8 cellular contexts compared by ENCODE assay signal in genomic region chr16:87490091-87490798, GRCh38. TPM values are rescaled to one million over a fixed set of nuclear protein-coding genes. Genes with fewer than 3 reads are reported as not detected.
DNase-seq lines count a peak whose midpoint lies in the region; ATAC-seq and TF ChIP-seq lines count a peak whose summit lies in the region.

No MANE protein-coding gene starts in this region.

- H3K36me3 Mint-ChIP-seq in MCF 10A (ENCODE audit: insufficient read depth, unreplicated experiment) (peaks cover 7% of the 10 kb centered on the region), mesothelial cell of epicardium (no peaks in the 10 kb centered on the region)

- H3K4me3 Mint-ChIP-seq in MCF 10A (ENCODE audit: unreplicated experiment) (peak overlapping the region; percentile 88), mesothelial cell of epicardium (peak overlapping the region; percentile 71)

- H3K27ac Mint-ChIP-seq in MCF 10A (ENCODE audit: low read depth, unreplicated experiment) (peak overlapping the region; percentile 75), mesothelial cell of epicardium (peak overlapping the region; percentile 53)

- H3K27me3 ChIP-seq in heart left ventricle: no peaks in the 10 kb centered on the region

- TF ChIP-seq CTCF in heart left ventricle (IDR thresholded peaks at IDR 0.05) (no peak), MCF 10A (IDR thresholded peaks at IDR 0.05; ENCODE audit: unreplicated experiment) (no peak), mesothelial cell of epicardium (IDR thresholded peaks at IDR 0.05; ENCODE audit: unreplicated experiment) (no peak)

- CTCF ChIA-PET in MCF 10A (lab: Yijun Ruan, JAX): interaction anchor here (0.9 to 2.7 kb wide), 4 partner anchors 26 to 146 kb away, joined by 3 to 22 read pairs (median 6); no protein-coding TSS in a partner anchor

- DNase-seq in heart left ventricle (no peak), left cardiac atrium (no peak), MCF 10A (ENCODE audit: unreplicated experiment) (no peak), mesothelial cell of epicardium (ENCODE audit: low spot score in 2 of 2, unreplicated experiment in 2 of 2) (no peak), islet precursor cell (no peak)

- ATAC-seq in heart left ventricle: no peak
- no peak for ATAC-seq in left cardiac atrium
- no peak for ATAC-seq in GM19452 (IDR thresholded peaks at IDR 0.05; ENCODE audit: unreplicated experiment)
- ATAC-seq in GM21528 (IDR thresholded peaks at IDR 0.05; ENCODE audit: low FRiP score, unreplicated experiment): no peak

- intact Hi-C loops in heart left ventricle (cut with DNase I) (loop anchor here in 5 of 10 donors (2.0 to 10.0 kb wide), 7 partner anchors 25 to 97 kb away; partner anchors contain the start of gene MAP1LC3B (in 1 of the 5)), left cardiac atrium (cut with DNase I) (loop anchor here in 1 of 2 donors (2.0 kb wide), 1 partner anchor 25 kb away; no protein-coding TSS in a partner anchor), MCF 10A (cut with micrococcal nuclease) (loop anchor here (1.0 to 10.0 kb wide), 4 partner anchors 29 to 145 kb away; no protein-coding TSS in a partner anchor)

- H3K9me3 ChIP-seq in heart left ventricle: no peaks in the 10 kb centered on the region

- H3K27ac ChIP-seq in heart left ventricle (peak overlapping the region in 8 of 12 donors; percentile 1 to 69 (median 35)), urinary bladder (ENCODE audit: low read depth) (no peak overlapping the region)

- H3K4me1 Mint-ChIP-seq in MCF 10A (ENCODE audit: insufficient read depth, unreplicated experiment): peaks cover 46% of the 10 kb centered on the region
- peaks cover 56% of the 10 kb centered on the region for H3K4me1 Mint-ChIP-seq in mesothelial cell of epicardium

- no peak for TF ChIP-seq POLR2A in heart left ventricle (IDR thresholded peaks at IDR 0.05)

- H3K4me3 ChIP-seq in heart left ventricle (peak overlapping the region; percentile 29 to 77 (median 56)), urinary bladder (ENCODE audit: low read depth, low read length) (peak overlapping the region; percentile 91)

- H3K27me3 Mint-ChIP-seq in MCF 10A (ENCODE audit: insufficient read depth, unreplicated experiment) (no peaks in the 10 kb centered on the region), mesothelial cell of epicardium (ENCODE audit: low read depth) (peaks cover 1% of the 10 kb centered on the region)

- POLR2A ChIA-PET in MCF 10A (lab: Yijun Ruan, JAX): interaction anchor here (0.8 to 9.6 kb wide), 12 partner anchors 9 to 317 kb away, joined by 3 to 144 read pairs (median 6); partner anchors contain the start of genes C16orf95, FBXO31, KLHDC4 and MAP1LC3B

- no peaks in the 10 kb centered on the region for H3K9me3 Mint-ChIP-seq in MCF 10A (ENCODE audit: unreplicated experiment)
- no peaks in the 10 kb centered on the region for H3K9me3 Mint-ChIP-seq in mesothelial cell of epicardium

- no TSS peak for BruUV-seq in MCF 10A (replicated peaks; lab: Mats Ljungman, UMichigan)

- WGBS in heart left ventricle, 4 donors: 6 to 17% (median 9%) methylated on average over 16 to 17 of the region's 17 CpGs
- WGBS in urinary bladder: 14% methylated on average over 17 of the region's 17 CpGs

- H3K4me1 ChIP-seq in heart left ventricle (peaks cover 7 to 73% (median 61%) of the 10 kb centered on the region in 12 donors), urinary bladder (ENCODE audit: insufficient read depth) (peaks cover 4% of the 10 kb centered on the region)

- no peaks in the 10 kb centered on the region for H3K36me3 ChIP-seq in heart left ventricle
- no peaks in the 10 kb centered on the region for H3K36me3 ChIP-seq in urinary bladder (ENCODE audit: insufficient read depth)

RNA-seq across cellular contexts. Expression of gene ZCCHC14, which starts 2.6 kb away (rescaled TPM):
- total RNA-seq in heart left ventricle (10 to 100 TPM in 6 of 9 donors, 1 to 10 TPM in 3; 9.2 to 18.4 (median 16.4) TPM), left cardiac atrium (10 to 100 TPM; 14.4 to 14.9 TPM), MCF 10A (2022) (23.3 and 28.2 TPM in 2 replicates), mesothelial cell of epicardium (35.6 to 37.3 TPM (median 36.7 TPM) in 3 replicates), urinary bladder (36.1 TPM)
- polyA plus RNA-seq in heart left ventricle (10 to 100 TPM in 1 of 2 donors, 1 to 10 TPM in 1; 6.4 to 10.5 TPM), urinary bladder (16.6 TPM)
